ENCODE assay signal across 8 cellular contexts in the genomic region with DNA sequence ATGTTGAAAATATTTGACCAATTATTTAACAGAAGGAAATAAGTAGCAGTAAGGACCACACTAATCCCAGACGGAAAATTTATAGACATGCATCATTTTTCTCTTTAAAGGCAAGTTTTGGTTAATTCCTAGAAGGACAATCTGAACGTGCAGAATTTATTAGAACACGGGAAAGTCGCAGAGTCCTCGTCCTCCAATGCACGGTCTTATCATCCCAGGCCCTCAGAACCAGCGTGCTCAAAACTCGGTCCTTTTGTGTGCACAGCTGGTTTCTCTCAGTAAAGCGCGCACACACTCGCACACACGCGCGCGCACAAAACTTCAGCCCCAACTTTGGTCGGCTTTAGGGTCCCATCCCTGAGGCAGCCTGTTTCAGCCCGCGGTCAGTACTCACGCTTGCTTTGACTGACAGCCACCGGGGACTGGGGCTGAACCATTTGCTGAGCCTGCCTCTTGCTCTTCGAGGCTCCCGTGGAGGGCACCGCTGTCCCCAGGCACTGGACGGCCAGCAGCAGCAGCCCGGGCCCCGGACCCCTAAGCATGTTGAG. TPM values are rescaled to one million over a fixed set of nuclear protein-coding genes. Genes with fewer than 3 reads are reported as not detected.
DNase-seq lines count a peak whose midpoint lies in the region; ATAC-seq, FAIRE-seq and TF ChIP-seq lines count a peak whose summit lies in the region.

No MANE protein-coding gene starts in this region.

- 3 to 4% methylated on average over 26 of the region's 26 CpGs for WGBS in pancreas, 2 donors

- DNase-seq in stimulated activated CD4-positive, alpha-beta T cell treated with anti-CD3 and anti-CD28 coated beads, Interleukin-4, amount 100 ng/mL, for 1 hour, result peak; percentile 6
- DNase-seq in stimulated activated CD4-positive, alpha-beta T cell treated with anti-CD3 and anti-CD28 coated beads, Interleukin-2, amount 100 ng/mL, for 48 hours, result no peak
- DNase-seq in WERI-Rb-1, result peak; percentile 33
- DNase-seq in globus pallidus (ENCODE audit: low spot score), result peak; percentile 35
- DNase-seq in pancreas, result peak in 4 of 6 donors; percentile 4 to 76 (median 48)

- no peak for FAIRE-seq in pancreas (lab: Jason Lieb, UNC)

- H3K27me3 ChIP-seq in WERI-Rb-1 (ENCODE audit: insufficient read depth, low read depth, severe bottlenecking), result peaks cover 10% of the 10 kb centered on the region
- no peaks in the 10 kb centered on the region for H3K27me3 ChIP-seq in pancreas

- intact Hi-C loops in pancreas (cut with DNase I), result no loop called here

- H3K4me3 ChIP-seq in WERI-Rb-1 (ENCODE audit: low read depth, low read length), result peak overlapping the region; percentile 47
- H3K4me3 ChIP-seq in pancreas, result peak overlapping the region; percentile 14 to 54 (median 36)

- ATAC-seq in HG03135 (IDR thresholded peaks at IDR 0.05; ENCODE audit: unreplicated experiment) (peak; percentile 37), pancreas (peak; percentile 52 to 63 (median 62)), GM18858 (IDR thresholded peaks at IDR 0.05; ENCODE audit: unreplicated experiment) (no peak), GM18519 (IDR thresholded peaks at IDR 0.05; ENCODE audit: low FRiP score, unreplicated experiment) (no peak)

- H3K9me3 ChIP-seq in WERI-Rb-1 (ENCODE audit: severe bottlenecking) (no peaks in the 10 kb centered on the region), pancreas (no peaks in the 10 kb centered on the region)

- no peaks in the 10 kb centered on the region for H3K36me3 ChIP-seq in WERI-Rb-1
- H3K36me3 ChIP-seq in pancreas, result no peaks in the 10 kb centered on the region

- H3K4me1 ChIP-seq in pancreas, result no peaks in the 10 kb centered on the region

- H3K27ac ChIP-seq in WERI-Rb-1 (no peak overlapping the region), pancreas (no peak overlapping the region)

- no peak for TF ChIP-seq CTCF in WERI-Rb-1 (IDR thresholded peaks at IDR 0.05; ENCODE audit: low read depth, low read length)
- TF ChIP-seq CTCF in pancreas (IDR thresholded peaks at IDR 0.05), result no peak

RNA-seq across cellular contexts. Expression of a gene that starts 0.5 kb away (rescaled TPM):
- 100 to 1,000 TPM in 2 of 6 donors, 10 to 100 TPM in 3, 1 to 10 TPM in 1; 8.9 to 432 (median 38.8) TPM for total RNA-seq in pancreas
- polyA plus RNA-seq in pancreas, result 10 to 100 TPM; 17.0 to 17.9 TPM

Comparison
In these comparisons a context has a peak if more than half of its experiments do, and no peak if none do; other contexts are left out.
1. DNase-seq: peak in stimulated activated CD4-positive, alpha-beta T cell treated with anti-CD3 and anti-CD28 coated beads, Interleukin-4, amount 100 ng/mL, for 1 hour (single experiment), WERI-Rb-1 (single experiment), globus pallidus (single experiment) and pancreas (4 of 6); none in stimulated activated CD4-positive, alpha-beta T cell treated with anti-CD3 and anti-CD28 coated beads, Interleukin-2, amount 100 ng/mL, for 48 hours (0 of 2).
2. ATAC-seq: peak in HG03135 (single experiment) and pancreas (4 of 4); none in GM18858 (single experiment) and GM18519 (single experiment).